Comparison of ENCODE assay signal across 23 cellular contexts in the genomic region with DNA sequence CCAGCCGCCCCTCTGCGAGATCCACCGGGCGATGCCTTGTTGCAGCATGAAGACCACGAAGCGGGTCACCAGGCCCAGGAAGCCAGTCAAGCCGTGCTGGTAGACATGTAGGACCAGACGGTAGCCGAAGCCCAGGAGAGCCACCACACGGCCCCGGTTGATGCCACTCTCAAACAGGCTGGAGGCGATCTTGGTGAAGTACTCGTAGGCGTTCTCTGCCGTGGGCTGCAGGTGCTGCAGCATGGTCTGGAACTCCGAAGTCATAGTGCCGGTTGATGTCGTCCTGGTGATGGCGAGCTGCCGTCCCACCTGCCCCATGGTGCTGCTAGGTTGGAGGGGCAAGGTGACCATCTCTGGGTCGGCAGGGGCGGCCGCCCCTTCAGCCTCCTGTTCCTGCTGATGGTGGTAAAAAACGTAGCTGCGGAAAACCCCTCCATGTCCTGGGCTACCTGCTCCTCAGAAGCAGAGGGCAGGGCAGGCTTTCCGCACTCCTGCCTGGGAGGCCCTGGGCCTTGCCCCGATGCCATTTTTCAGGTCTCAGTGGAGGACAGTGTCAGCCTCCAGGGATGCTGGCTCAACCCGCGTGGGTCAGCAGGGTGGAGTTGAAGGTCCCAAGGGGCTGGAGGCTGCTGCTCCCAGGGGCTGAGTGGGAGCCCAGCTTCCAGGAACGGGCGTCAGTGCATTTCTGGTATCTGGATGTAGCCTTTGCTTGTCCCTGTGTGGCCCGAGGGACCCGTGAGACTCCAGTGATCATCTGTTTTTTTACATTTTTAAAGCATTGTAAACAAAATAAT.
DNase-seq lines count a peak whose midpoint lies in the region; ATAC-seq and TF ChIP-seq lines count a peak whose summit lies in the region.
"Had no signal": no experiment of that assay in that cellular context is flagged by ENCODE, and none has a peak within 500 bp of the region (broad histone marks: within the 10 kb centered on the region; RNA-seq: fewer than 3 reads in every experiment).

No MANE protein-coding gene starts in this region.

- peaks cover 4% of the 10 kb centered on the region for H3F3A ChIP-seq in PC-3 (ENCODE audit: low read length, unreplicated experiment)

- peak overlapping the region; percentile 19 for H2BK5ac ChIP-seq in neuronal stem cell (ENCODE audit: low read length)

- H2BK12ac ChIP-seq in neuronal stem cell (ENCODE audit: low read length) = no peak overlapping the region

- H3K36me3 ChIP-seq in right atrium auricular region (no peaks in the 10 kb centered on the region), PC-3 (ENCODE audit: low read depth, low read length) (no peaks in the 10 kb centered on the region), neuronal stem cell (replicated peaks in 1 of 2; ENCODE audit: control insufficient read depth in 2 of 2, insufficient read depth in 2 of 2, low read length in 2 of 2) (no peaks in the 10 kb centered on the region), sigmoid colon (no peaks in the 10 kb centered on the region)
- H3K36me3 ChIP-seq: BE2C; BLaER1 treated with 17β-estradiol and CSF1 and Interleukin-3, amounts not matched to agents 10 nM and 100 nM had no signal

- TF ChIP-seq CTCF in right atrium auricular region (IDR thresholded peaks at IDR 0.05) (no peak), PC-3 (conservative IDR thresholded peaks at IDR 0.05; ENCODE audit: low read depth, low read length) (no peak), sigmoid colon (IDR thresholded peaks at IDR 0.05) (no peak)

- CTCF ChIA-PET in PC-3 (lab: Charles Lee) = no interaction called here

- no peak overlapping the region for H4K91ac ChIP-seq in neuronal stem cell (ENCODE audit: low read depth, low read length, poor library complexity)

- peak overlapping the region; percentile 5 for H3K18ac ChIP-seq in neuronal stem cell (ENCODE audit: low read length)

- TF ChIP-seq POLR2A in sigmoid colon (IDR thresholded peaks at IDR 0.05) = no peak

- no peak overlapping the region for H2BK120ac ChIP-seq in neuronal stem cell (ENCODE audit: low read depth, low read length)

- no peaks in the 10 kb centered on the region for H3K79me1 ChIP-seq in neuronal stem cell (ENCODE audit: low read depth, low read length)

- H2AFZ ChIP-seq in PC-3 (ENCODE audit: low read length) (no peak overlapping the region), neuronal stem cell (ENCODE audit: low read length) (no peak overlapping the region)
- H2AFZ ChIP-seq: GM23248 had no signal

- no TSS peak for BruUV-seq in PC-3 (replicated peaks; lab: Mats Ljungman, UMichigan)

- peaks cover 0 to 15% of the 10 kb centered on the region in 2 donors for H3K4me1 ChIP-seq in right atrium auricular region
- H3K4me1 ChIP-seq in PC-3 (ENCODE audit: insufficient read depth, low read length) = peaks cover 26% of the 10 kb centered on the region
- no peaks in the 10 kb centered on the region for H3K4me1 ChIP-seq in neuronal stem cell (ENCODE audit: control insufficient read depth in 2 of 2, insufficient read depth in 1 of 2, low read depth in 1 of 2, low read length in 2 of 2)
- H3K4me1 ChIP-seq in sigmoid colon = no peaks in the 10 kb centered on the region
- H3K4me1 ChIP-seq: A549, BE2C had no signal

- TF ChIP-seq EP300 in sigmoid colon (IDR thresholded peaks at IDR 0.05) = no peak

- peak overlapping the region; percentile 20 for H2AK5ac ChIP-seq in neuronal stem cell (ENCODE audit: low read depth, low read length)

- H3K9ac ChIP-seq in PC-3 (ENCODE audit: low read length) (no peak overlapping the region), neuronal stem cell (ENCODE audit: low read depth, low read length, poor library complexity) (no peak overlapping the region)
- H3K9ac ChIP-seq: BLaER1 treated with 17β-estradiol and CSF1 and Interleukin-3, amounts not matched to agents 10 nM and 100 nM; GM23248 had no signal

- intact Hi-C loops in cardiac septum (cut with DNase I) (no loop called here), PC-3 (cut with micrococcal nuclease) (no loop called here), left ventricle myocardium superior (cut with micrococcal nuclease) (no loop called here), sigmoid colon (cut with DNase I) (no loop called here)

- no peak for ATAC-seq in PC-3
- ATAC-seq in left ventricle myocardium superior = peak; percentile 32
- ATAC-seq: A549, GM12878 had no signal

- POLR2A ChIA-PET in PC-3 (lab: Charles Lee; ENCODE audit: unreplicated experiment) = no interaction called here

- H3K4me3 ChIP-seq in right atrium auricular region (no peak overlapping the region), PC-3 (ENCODE audit: low read length) (no peak overlapping the region), neuronal stem cell (ENCODE audit: low read length in 2 of 2) (no peak overlapping the region), sigmoid colon (no peak overlapping the region)
- H3K4me3 ChIP-seq: A549; BLaER1 treated with 17β-estradiol and CSF1 and Interleukin-3, amounts not matched to agents 10 nM and 100 nM; GM12878; GM23248 had no signal

- H3K27ac ChIP-seq in right atrium auricular region = no peak overlapping the region
- peak overlapping the region; percentile 64; the same call in 1 of the 2 replicates for H3K27ac ChIP-seq in PC-3 (ENCODE audit: low read length)
- no peak overlapping the region for H3K27ac ChIP-seq in neuronal stem cell (replicated peaks; ENCODE audit: low read length)
- H3K27ac ChIP-seq in sigmoid colon = no peak overlapping the region
- H3K27ac ChIP-seq: A549; BLaER1 treated with 17β-estradiol and CSF1 and Interleukin-3, amounts not matched to agents 10 nM and 100 nM; GM23248 had no signal

- no peak overlapping the region for H4K8ac ChIP-seq in neuronal stem cell (ENCODE audit: low read depth, low read length)

- H3K27me3 ChIP-seq in right atrium auricular region = no peaks in the 10 kb centered on the region
- no peaks in the 10 kb centered on the region for H3K27me3 ChIP-seq in PC-3 (ENCODE audit: low read length)
- H3K27me3 ChIP-seq in neuronal stem cell (ENCODE audit: control insufficient read depth in 3 of 3, insufficient read depth in 3 of 3, low read depth in 1 of 3, low read length in 3 of 3) = peaks cover 0 to 3% (median 0%) of the 10 kb centered on the region in 3 experiments
- no peaks in the 10 kb centered on the region for H3K27me3 ChIP-seq in sigmoid colon
- H3K27me3 ChIP-seq: BE2C; BLaER1 treated with 17β-estradiol and CSF1 and Interleukin-3, amounts not matched to agents 10 nM and 100 nM had no signal

- no peaks in the 10 kb centered on the region for H3K79me2 ChIP-seq in PC-3 (ENCODE audit: low read length)

- H3K23ac ChIP-seq in neuronal stem cell (ENCODE audit: low read depth, low read length, poor library complexity) = no peak overlapping the region

- no peak overlapping the region for H3K4ac ChIP-seq in neuronal stem cell (ENCODE audit: low read length)

- H3K9me3 ChIP-seq in right atrium auricular region (no peaks in the 10 kb centered on the region), PC-3 (ENCODE audit: low read length) (no peaks in the 10 kb centered on the region), neuronal stem cell (replicated peaks in 1 of 2; ENCODE audit: control insufficient read depth in 2 of 2, insufficient read depth in 1 of 2, low read depth in 1 of 2, low read length in 2 of 2) (peaks cover 0 to 1% of the 10 kb centered on the region in 2 donors), sigmoid colon (no peaks in the 10 kb centered on the region)
- H3K9me3 ChIP-seq: A549, BE2C had no signal

- no peak overlapping the region for H3K14ac ChIP-seq in neuronal stem cell (ENCODE audit: low read length)

- no peaks in the 10 kb centered on the region for H3K9me2 ChIP-seq in PC-3 (replicated peaks; ENCODE audit: low read length)

- no peak overlapping the region for H3K4me2 ChIP-seq in PC-3 (ENCODE audit: low read length)
- no peak overlapping the region for H3K4me2 ChIP-seq in neuronal stem cell (ENCODE audit: insufficient read depth, low read length, poor library complexity, severe bottlenecking)
- H3K4me2 ChIP-seq: A549; BLaER1 treated with 17β-estradiol and CSF1 and Interleukin-3, amounts not matched to agents 10 nM and 100 nM had no signal

- WGBS in neuronal stem cell (ENCODE audit: extremely low coverage in 2 of 2, insufficient read length in 2 of 2, insufficient replicate concordance in 1 of 2), 2 donors = no CpG with 5 or more reads among the region's 33 CpGs
- WGBS in sigmoid colon, 2 donors = 94% methylated on average over 33 of the region's 33 CpGs

- DNase-seq in cardiac septum (ENCODE audit: low spot score) = peak; percentile 76
- no peak for DNase-seq in right atrium auricular region (ENCODE audit: low spot score)
- no peak for DNase-seq in PC-3
- peak; percentile 37 for DNase-seq in left ventricle myocardium superior
- no peak for DNase-seq in neuronal stem cell (ENCODE audit: low spot score)
- DNase-seq in NCI-H748 treated with DMSO at 0.1 percent for 48 hours (lab: John Stamatoyannopoulos, UW) = no peak
- DNase-seq in sigmoid colon = no peak
- DNase-seq: 8988T; ACHN; AML-193; BE2C; CD4-positive, alpha-beta T cell; CD8-positive, alpha-beta memory T cell; DMS 273 treated with DMSO at 0.1 percent for 48 hours; DMS79; EL; GDM1; GM23248; H7; HCEC 1CT had no signal

- H4K20me1 ChIP-seq in PC-3 (ENCODE audit: low read length) = no peaks in the 10 kb centered on the region
- H4K20me1 ChIP-seq: BLaER1 treated with 17β-estradiol and CSF1 and Interleukin-3, amounts not matched to agents 10 nM and 100 nM had no signal

- H2BK15ac ChIP-seq in neuronal stem cell (ENCODE audit: low read length) = peak overlapping the region; percentile 61

Comparison
In these comparisons a context has a peak if more than half of its experiments do, and no peak if none do; other contexts are left out.
1. DNase-seq: peak in cardiac septum (single experiment) and left ventricle myocardium superior (single experiment); none in right atrium auricular region (single experiment), PC-3 (single experiment), neuronal stem cell (single experiment), NCI-H748 treated with DMSO at 0.1 percent for 48 hours (single experiment) and sigmoid colon (single experiment).